In the genomic region with DNA sequence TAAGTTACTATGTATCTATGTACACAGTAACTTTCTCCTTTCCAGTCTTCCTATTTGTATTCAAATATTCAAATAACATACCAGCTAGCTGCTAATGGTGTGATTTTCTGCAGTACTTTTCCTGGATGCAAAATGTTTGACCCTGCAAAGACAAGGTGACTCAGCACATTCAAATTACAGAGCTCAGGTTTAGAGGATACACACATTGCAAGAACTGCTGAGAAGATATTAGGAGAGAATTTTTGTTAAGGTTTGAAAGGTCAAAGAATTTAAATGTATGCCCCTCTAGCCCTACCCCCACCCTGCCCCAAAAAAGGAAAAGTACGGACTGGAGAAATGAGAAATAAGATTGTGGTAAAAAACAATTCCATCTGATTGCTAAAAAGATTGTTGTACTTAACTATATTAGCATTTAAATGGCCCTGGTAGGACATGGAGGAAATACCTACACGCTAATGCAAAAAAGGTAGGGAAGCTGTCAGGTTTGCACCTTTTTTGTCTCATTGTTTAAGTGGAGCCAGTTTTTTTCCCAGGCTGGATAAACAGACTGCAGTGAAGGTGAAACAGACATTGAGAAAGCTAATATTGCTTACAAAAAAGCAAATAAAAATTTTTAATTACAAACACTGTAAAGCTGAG, we compare ENCODE assay signal across 13 cellular contexts. TPM values are rescaled to one million over a fixed set of nuclear protein-coding genes. Genes with fewer than 3 reads are reported as not detected.
A peak's percentile ranks its signal among the peaks of the same experiment; 100 is the strongest.
DNase-seq lines count a peak whose midpoint lies in the region; ATAC-seq and TF ChIP-seq lines count a peak whose summit lies in the region.
"Had no signal": no experiment of that assay in that cellular context is flagged by ENCODE, and none has a peak within 500 bp of the region (broad histone marks: within the 10 kb centered on the region; RNA-seq: fewer than 3 reads in every experiment).

No MANE protein-coding gene starts in this region.

- no peaks in the 10 kb centered on the region for H3K79me2 ChIP-seq in GM23338 (replicated peaks; ENCODE audit: insufficient read depth)
- no peaks in the 10 kb centered on the region for H3K79me2 ChIP-seq in OCI-LY3 (ENCODE audit: low read length)

- peaks cover 31% of the 10 kb centered on the region for H3K36me3 Mint-ChIP-seq in GM23338 (ENCODE audit: low read depth)
- H3K36me3 Mint-ChIP-seq in endothelial cell (ENCODE audit: low read depth, unreplicated experiment), result no peaks in the 10 kb centered on the region

- H3K4me2 ChIP-seq in GM23338, result peak overlapping the region; percentile 51
- peak overlapping the region; percentile 2; the same call in 1 of the 2 replicates for H3K4me2 ChIP-seq in OCI-LY3 (ENCODE audit: low read length)

- TF ChIP-seq CTCF in GM23338 (conservative IDR thresholded peaks at IDR 0.05; ENCODE audit: low read depth in 2 of 2) (no peak), OCI-LY3 (IDR thresholded peaks at IDR 0.05; ENCODE audit: low read depth, low read length) (no peak), endothelial cell (IDR thresholded peaks at IDR 0.05; ENCODE audit: unreplicated experiment) (no peak), upper lobe of left lung (IDR thresholded peaks at IDR 0.05) (no peak)

- H3K27ac Mint-ChIP-seq in GM23338, result no peak overlapping the region; the same call in none of the 2 replicates
- H3K27ac Mint-ChIP-seq in endothelial cell (ENCODE audit: unreplicated experiment), result peak overlapping the region; percentile 84

- H2AFZ ChIP-seq in GM23338 (no peak overlapping the region), OCI-LY3 (ENCODE audit: low read depth, low read length) (no peak overlapping the region)

- ATAC-seq in GM23338, result peak; percentile 41
- no peak for ATAC-seq in HG02870 (IDR thresholded peaks at IDR 0.05; ENCODE audit: unreplicated experiment)
- ATAC-seq in upper lobe of left lung (ENCODE audit: low FRiP score in 2 of 2), result no peak
- ATAC-seq: foreskin keratinocyte had no signal

- TF ChIP-seq EP300 in upper lobe of left lung (IDR thresholded peaks at IDR 0.05), result no peak

- H3K27me3 ChIP-seq in GM23338 (ENCODE audit: insufficient read depth) (no peaks in the 10 kb centered on the region), OCI-LY3 (ENCODE audit: low read depth, low read length) (no peaks in the 10 kb centered on the region), upper lobe of left lung (no peaks in the 10 kb centered on the region)
- H3K27me3 ChIP-seq: foreskin keratinocyte had no signal

- DNase-seq in GM23338 (ENCODE audit: low spot score), result peak; percentile 88
- no peak for DNase-seq in endothelial cell (ENCODE audit: low spot score)
- DNase-seq in OCI-M2 (lab: John Stamatoyannopoulos, UW; ENCODE audit: unreplicated experiment), result no peak
- DNase-seq in upper lobe of left lung, result no peak
- no peak for DNase-seq in NCI-H2227 treated with DMSO at 0.1 percent for 48 hours (lab: John Stamatoyannopoulos, UW)
- DNase-seq: activated CD8-positive, alpha-beta memory T cell treated with anti-CD3 and anti-CD28 coated beads, Interleukin-2, amount 50 U/mL, for 48 hours; Caco-2; foreskin keratinocyte; NCI-H69; stimulated activated CD8-positive, alpha-beta memory T cell treated with anti-CD3 and anti-CD28 coated beads, Interleukin-4, amount 100 ng/mL, for 48 hours had no signal

- H3K9me3 ChIP-seq in OCI-LY3 (ENCODE audit: insufficient read depth, low read length) (no peaks in the 10 kb centered on the region), mesodermal cell (ENCODE audit: control insufficient read depth, low read length) (no peaks in the 10 kb centered on the region), upper lobe of left lung (no peaks in the 10 kb centered on the region)
- H3K9me3 ChIP-seq: Caco-2 had no signal

- peaks cover 57% of the 10 kb centered on the region for H3K4me1 ChIP-seq in GM23338 (ENCODE audit: insufficient read depth)
- H3K4me1 ChIP-seq in OCI-LY3 (ENCODE audit: low read length), result peaks cover 21% of the 10 kb centered on the region
- peaks cover 40% of the 10 kb centered on the region for H3K4me1 ChIP-seq in mesodermal cell (ENCODE audit: control insufficient read depth, insufficient read depth, low read length, poor library complexity, severe bottlenecking)
- peaks cover 10 to 30% (median 22%) of the 10 kb centered on the region in 4 donors for H3K4me1 ChIP-seq in upper lobe of left lung

- no CpG with 5 or more reads among the region's 2 CpGs for WGBS in mesodermal cell (ENCODE audit: insufficient coverage in 2 of 2), 2 experiments
- 57 to 83% methylated on average over 2 of the region's 2 CpGs for WGBS in upper lobe of left lung, 2 donors

- H3F3A ChIP-seq in GM23338 (replicated peaks; ENCODE audit: low read depth), result peaks cover 12% of the 10 kb centered on the region; the same call in 1 of the 2 replicates

- H3K4me1 Mint-ChIP-seq in GM23338 (peaks cover 42% of the 10 kb centered on the region), endothelial cell (ENCODE audit: unreplicated experiment) (peaks cover 42% of the 10 kb centered on the region)

- no peaks in the 10 kb centered on the region for H3K36me3 ChIP-seq in GM23338 (ENCODE audit: insufficient read depth)
- no peaks in the 10 kb centered on the region for H3K36me3 ChIP-seq in OCI-LY3 (replicated peaks; ENCODE audit: low read depth, low read length)
- H3K36me3 ChIP-seq in mesodermal cell (ENCODE audit: control insufficient read depth, insufficient read depth, low read length), result no peaks in the 10 kb centered on the region
- H3K36me3 ChIP-seq in upper lobe of left lung, result no peaks in the 10 kb centered on the region

- H3K27me3 Mint-ChIP-seq in GM23338 (ENCODE audit: insufficient read depth, low read depth, poor library complexity), result peaks cover 14% of the 10 kb centered on the region
- no peaks in the 10 kb centered on the region for H3K27me3 Mint-ChIP-seq in endothelial cell (ENCODE audit: unreplicated experiment)

- TF ChIP-seq POLR2A in upper lobe of left lung (IDR thresholded peaks at IDR 0.05), result no peak

- no peaks in the 10 kb centered on the region for H4K20me1 ChIP-seq in GM23338 (replicated peaks; ENCODE audit: insufficient read depth)
- H4K20me1 ChIP-seq in OCI-LY3 (ENCODE audit: insufficient read depth, low read length), result no peaks in the 10 kb centered on the region

- no peaks in the 10 kb centered on the region for H3K9me3 Mint-ChIP-seq in GM23338
- no peaks in the 10 kb centered on the region for H3K9me3 Mint-ChIP-seq in endothelial cell (ENCODE audit: unreplicated experiment)

- H3K4me3 ChIP-seq in GM23338, result peak overlapping the region; percentile 25
- no peak overlapping the region for H3K4me3 ChIP-seq in OCI-LY3 (ENCODE audit: low read length)
- no peak overlapping the region for H3K4me3 ChIP-seq in mesodermal cell (ENCODE audit: extremely low read depth, insufficient read depth, low read length, poor library complexity, severe bottlenecking)
- H3K4me3 ChIP-seq in upper lobe of left lung, result no peak overlapping the region

- H3K4me3 Mint-ChIP-seq in GM23338, result peak overlapping the region; percentile 45
- H3K4me3 Mint-ChIP-seq in endothelial cell (ENCODE audit: unreplicated experiment), result no peak overlapping the region

- no peak overlapping the region for H3K9ac ChIP-seq in OCI-LY3 (ENCODE audit: low read length)

- H3K27ac ChIP-seq in GM23338 (ENCODE audit: low read depth) (peak overlapping the region; percentile 97), OCI-LY3 (ENCODE audit: low read length) (no peak overlapping the region), mesodermal cell (ENCODE audit: low read depth, low read length, severe bottlenecking) (peak overlapping the region; percentile 26), upper lobe of left lung (peak overlapping the region in 1 of 4 donors; percentile 74)
- H3K27ac ChIP-seq: foreskin keratinocyte had no signal

- H3K9me2 ChIP-seq in GM23338 (ENCODE audit: insufficient read depth), result no peaks in the 10 kb centered on the region

TF ChIP-seq in GM23338, 12 proteins besides CTCF, POLR2A, EP300 and RAD21:
- TF ChIP-seq ZNF331 (CRISPR knock-in tag; IDR thresholded peaks at IDR 0.05; ENCODE audit: low read depth) (no peak), NANOG (IDR thresholded peaks at IDR 0.05; ENCODE audit: borderline replicate concordance) (peak; percentile 99)

RNA-seq across cellular contexts. Expression of a gene that starts 45.6 kb away (rescaled TPM):
- 79.3 and 81.2 TPM in 2 replicates for total RNA-seq in GM23338 (2014; rRNA removed; shearing (Covaris generic))
- 51.5 and 62.1 TPM in 2 replicates for polyA plus RNA-seq in GM23338 (2016; fragmentation: Nextera tagmentation; extraction: Ambion mirVana)
- total RNA-seq in endothelial cell (ENCODE audit: unreplicated experiment) (35.1 TPM), upper lobe of left lung (10 to 100 TPM; 11.4 to 26.8 (median 16.6) TPM)
- 27.1 TPM for polyA plus RNA-seq in mesodermal cell (2013, experiment 1 of 2)
- 28.1 TPM for polyA plus RNA-seq in mesodermal cell (2013, experiment 2 of 2)
